25 cellular contexts compared by ENCODE assay signal in genomic region chr1:49346767-49347349, GRCh38.
"Had no signal": no experiment of that assay in that cellular context is flagged by ENCODE, and none has a peak within 500 bp of the region (broad histone marks: within the 10 kb centered on the region; RNA-seq: fewer than 3 reads in every experiment).

No MANE protein-coding gene starts in this region.

- H3K27ac ChIP-seq: lower lobe of right lung, sigmoid colon, transverse colon, vagina had no signal

- FAIRE-seq: kidney had no signal

- H3K9me3 ChIP-seq: lower lobe of right lung, sigmoid colon, transverse colon, vagina had no signal

- H3K4me3 ChIP-seq: lower lobe of right lung, sigmoid colon, smooth muscle cell, transverse colon, vagina had no signal

- H3K4me1 ChIP-seq: lower lobe of right lung, sigmoid colon, transverse colon, vagina had no signal

- H3K27me3 ChIP-seq: sigmoid colon, transverse colon, vagina had no signal

- DNase-seq: activated CD4-positive, alpha-beta memory T cell treated with anti-CD3 and anti-CD28 coated beads, Interleukin-2, amount 10 ng/mL, durations not matched to agents 7 days and 5 days; activated CD4-positive, alpha-beta T cell treated with anti-CD3 and anti-CD28 coated beads, Interleukin-2, amount 10 ng/mL, durations not matched to agents 24 days and 14 days; activated effector memory CD4-positive, alpha-beta T cell treated with Interleukin-2 at 50 U/mL for 16 hours; activated naive CD4-positive, alpha-beta T cell treated with anti-CD3 and anti-CD28 coated beads for 36 hours; activated naive CD8-positive, alpha-beta T cell treated with anti-CD3 and anti-CD28 coated beads, Interleukin-2, amount 10 ng/mL, durations not matched to agents 7 days and 5 days; activated T-cell treated with anti-CD3 and anti-CD28 coated beads, Interleukin-2, amount 50 U/mL, for 72 hours; amygdala; caudate nucleus; dermis blood vessel endothelial cell; effector CD8-positive, alpha-beta T cell; foreskin melanocyte; kidney; lower lobe of right lung; naive thymus-derived CD4-positive, alpha-beta T cell; occipital lobe; retina; sigmoid colon; stimulated activated CD4-positive, alpha-beta T cell treated with anti-CD3 and anti-CD28 coated beads, Interleukin-15, amount 100 ng/mL, for 24 hours; transverse colon had no signal

- ATAC-seq: activated CD4-positive, CD25-positive, alpha-beta regulatory T cell treated with anti-CD3 and anti-CD28 coated beads, Interleukin-2, amount 50 U/mL, for 24 hours; activated T-cell treated with anti-CD3 and anti-CD28 coated beads, Interleukin-2, amount 50 U/mL, for 72 hours; esophagus mucosa; left lobe of liver; lower lobe of right lung; naive thymus-derived CD4-positive, alpha-beta T cell; stimulated activated memory B cell treated with anti-CD40 and anti-IgM and Interleukin-4, amounts not matched to agents 10 μg/mL and 1 μg/mL and 100 μg/mL, for 72 hours had no signal

- H3K36me3 ChIP-seq: lower lobe of right lung, sigmoid colon, transverse colon, vagina had no signal
